Comparison of ENCODE assay signal across 8 cellular contexts in the genomic region with DNA sequence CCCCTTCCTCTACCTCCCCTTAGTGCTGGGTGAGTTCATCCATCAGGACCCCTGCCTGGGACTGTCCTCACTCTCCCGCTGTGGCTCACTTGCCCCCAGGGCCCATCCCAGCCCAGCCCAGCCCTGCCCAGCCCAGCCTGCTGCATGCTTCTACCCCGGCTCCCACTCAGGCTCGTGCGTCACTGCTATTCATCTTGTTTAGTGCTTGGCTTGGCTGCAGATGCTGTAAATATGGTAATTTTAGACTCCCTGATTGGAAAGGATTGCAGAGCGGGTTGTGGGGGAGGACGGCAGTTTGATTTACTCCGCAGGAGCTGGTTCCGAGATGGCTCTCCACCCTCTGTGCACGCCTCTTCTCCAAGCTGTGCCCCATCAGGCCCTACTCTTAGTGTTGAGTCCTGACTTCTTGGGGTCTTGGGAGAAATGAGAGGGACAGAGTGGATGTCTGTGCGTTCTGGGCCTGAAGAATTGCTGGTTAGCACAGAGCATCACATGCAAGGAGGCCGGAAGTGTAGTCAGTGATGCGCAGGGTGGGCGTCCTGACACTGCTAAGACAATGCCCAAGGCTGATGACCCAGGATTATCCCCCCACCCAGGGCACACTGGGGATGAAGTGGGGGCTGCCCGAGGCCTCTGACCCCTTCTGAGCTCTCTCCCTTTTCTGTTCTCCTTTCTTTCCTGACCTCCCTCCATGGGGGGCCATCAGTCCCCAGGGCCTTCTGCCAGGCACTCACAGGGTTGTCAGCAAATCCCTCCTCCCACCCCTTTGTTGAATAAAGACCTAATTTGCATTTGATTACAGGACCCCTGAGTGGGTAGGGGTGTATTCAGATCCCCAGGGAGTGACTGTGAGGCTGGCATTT.
DNase-seq lines count a peak whose midpoint lies in the region; ATAC-seq and TF ChIP-seq lines count a peak whose summit lies in the region.

No MANE protein-coding gene starts in this region.

- H3K4me3 ChIP-seq in choroid plexus epithelial cell (ENCODE audit: low read depth, low read length) (no peak overlapping the region), right lobe of liver (no peak overlapping the region), tibial artery (peak overlapping the region in 1 of 2 donors; percentile 15)

- H3K27me3 ChIP-seq in right lobe of liver (no peaks in the 10 kb centered on the region), tibial artery (no peaks in the 10 kb centered on the region)

- H3K27ac ChIP-seq in right lobe of liver: peak overlapping the region; percentile 18 to 40 (median 30)
- peak overlapping the region; percentile 94 to 96 for H3K27ac ChIP-seq in tibial artery

- H3K4me1 ChIP-seq in right lobe of liver: peaks cover 0 to 22% (median 7%) of the 10 kb centered on the region in 4 donors
- H3K4me1 ChIP-seq in tibial artery: peaks cover 0 to 96% (median 75%) of the 10 kb centered on the region in 4 donors

- in situ Hi-C loops in KBM-7 (cut with MboI; ENCODE audit: low pct_unique_long_range_greater_than_20kb, low sequenced_read_pairs): no loop called here

- DNase-seq in NCI-H2107 (lab: John Stamatoyannopoulos, UW) (peak; percentile 68), choroid plexus epithelial cell (ENCODE audit: low read depth) (peak; percentile 97), right lobe of liver (no peak), tibial artery (peak; percentile 93 to 97), KBM-7 (no peak), SW 1271 (lab: John Stamatoyannopoulos, UW) (no peak)
- no peak for DNase-seq in activated CD4-positive, CD25-positive, alpha-beta regulatory T cell (lab: John Stamatoyannopoulos, UW)

- no peak for TF ChIP-seq POLR2A in right lobe of liver (IDR thresholded peaks at IDR 0.05)

- ATAC-seq in right lobe of liver (peak; percentile 5 to 37 (median 18)), GM18867 (IDR thresholded peaks at IDR 0.05; ENCODE audit: unreplicated experiment) (no peak)

- H3K36me3 ChIP-seq in right lobe of liver: no peaks in the 10 kb centered on the region
- H3K36me3 ChIP-seq in tibial artery: no peaks in the 10 kb centered on the region

- intact Hi-C loops in right lobe of liver (cut with DNase I): no loop called here
- intact Hi-C loops in tibial artery (cut with DNase I; ENCODE audit: low total_unique reads): loop anchor here (5.0 to 10.0 kb wide), 3 partner anchors 244 to 606 kb away; partner anchors contain the start of gene ZFP36L1

- H3K9me3 ChIP-seq in right lobe of liver: no peaks in the 10 kb centered on the region
- no peaks in the 10 kb centered on the region for H3K9me3 ChIP-seq in tibial artery

- TF ChIP-seq CTCF in choroid plexus epithelial cell (conservative IDR thresholded peaks at IDR 0.05; ENCODE audit: low read depth, low read length): no peak
- TF ChIP-seq CTCF in right lobe of liver (IDR thresholded peaks at IDR 0.05): no peak
- TF ChIP-seq CTCF in tibial artery (IDR thresholded peaks at IDR 0.05): no peak

- 86% methylated on average over 10 of the region's 14 CpGs for WGBS in right lobe of liver (ENCODE audit: insufficient coverage, low coverage, low lambda C conversion rate, missing lambda C conversion rate)

Comparison
In these comparisons a context has a peak if more than half of its experiments do, and no peak if none do; other contexts are left out.
1. DNase-seq: peak in NCI-H2107 (single experiment), choroid plexus epithelial cell (single experiment) and tibial artery (2 of 2); none in right lobe of liver (0 of 3), KBM-7 (single experiment), activated CD4-positive, CD25-positive, alpha-beta regulatory T cell (0 of 4) and SW 1271 (0 of 2).